ENCODE assay signal across 31 cellular contexts in the genomic region with DNA sequence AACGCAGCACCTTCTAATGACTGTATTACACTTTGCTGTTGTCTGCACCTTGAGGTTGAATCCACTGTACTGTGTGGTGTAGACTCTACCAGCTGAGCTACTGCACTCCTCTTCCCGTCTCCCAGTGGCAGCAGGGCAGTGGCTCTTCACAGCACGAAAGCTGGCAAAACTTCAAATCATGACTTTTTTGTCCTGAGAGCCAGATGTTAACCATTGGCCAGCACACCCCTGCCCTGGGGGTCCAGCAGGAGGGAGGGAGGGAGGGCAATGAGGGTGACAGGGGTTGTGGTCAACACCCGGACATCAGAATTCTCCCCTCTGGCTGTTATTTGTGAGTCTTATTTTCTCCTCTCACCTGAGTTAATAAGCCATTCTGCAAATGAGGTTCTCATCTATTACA. TPM values are rescaled to one million over a fixed set of nuclear protein-coding genes. Genes with fewer than 3 reads are reported as not detected.
"Had no signal": no experiment of that assay in that cellular context is flagged by ENCODE, and none has a peak within 500 bp of the region (broad histone marks: within the 10 kb centered on the region; RNA-seq: fewer than 3 reads in every experiment).

No MANE protein-coding gene starts in this region.

- H3K27ac ChIP-seq: KMS-11, PC-9, Peyer's patch, RWPE1, SJCRH30, SK-N-MC had no signal

- H3K4me2 ChIP-seq: KMS-11, PC-9 had no signal

- ATAC-seq: Right ventricle myocardium inferior had no signal

- H3K4me3 ChIP-seq: PC-9, Peyer's patch, SJCRH30, SK-N-MC had no signal

- H3K36me3 ChIP-seq: Peyer's patch, SJCRH30 had no signal

- DNase-seq: Karpas-422, KBM-7, MM.1S, MV-4-11, NCI-H1092, NCI-H1105, NCI-H1417 treated with DMSO at 0.1 percent for 48 hours, NCI-H1436 treated with DMSO at 0.1 percent for 48 hours, NCI-H1694 treated with DMSO at 0.1 percent for 48 hours, NCI-H187 treated with DMSO at 0.1 percent for 48 hours, NCI-H2029, NCI-H2081, NCI-H2171 treated with DMSO at 0.1 percent for 48 hours, NCI-H2227 treated with DMSO at 0.1 percent for 48 hours, NCI-H345, NCI-H446, NCI-H510A treated with DMSO at 0.1 percent for 48 hours, NCI-H524 treated with DMSO at 0.1 percent for 48 hours, NCI-H526 treated with DMSO at 0.1 percent for 48 hours, NCI-H774, PC-9, Peyer's patch, SHP77, SIG-M5, SJCRH30, SW 1271, T-helper 1 cell had no signal

- H3K9me3 ChIP-seq: Peyer's patch, SJCRH30 had no signal

- H3K4me1 ChIP-seq: Peyer's patch, SJCRH30 had no signal

- H3K9ac ChIP-seq: KMS-11 had no signal

- H2AFZ ChIP-seq: PC-9 had no signal

- H3K27me3 ChIP-seq: Peyer's patch had no signal

RNA-seq across cellular contexts. Expression of a gene that starts 11.7 kb away (rescaled TPM):
- total RNA-seq: SJCRH30 had no signal
